ENCODE assay signal across 1 cellular context in genomic region chr9:121939643-121940042, GRCh38.
TF ChIP-seq lines count a peak whose summit lies in the region.

No MANE protein-coding gene starts in this region.

TF ChIP-seq in H1, 55 proteins besides CTCF, POLR2A, EP300 and RAD21 (continued from another document):
- TF ChIP-seq, protein P1, sequence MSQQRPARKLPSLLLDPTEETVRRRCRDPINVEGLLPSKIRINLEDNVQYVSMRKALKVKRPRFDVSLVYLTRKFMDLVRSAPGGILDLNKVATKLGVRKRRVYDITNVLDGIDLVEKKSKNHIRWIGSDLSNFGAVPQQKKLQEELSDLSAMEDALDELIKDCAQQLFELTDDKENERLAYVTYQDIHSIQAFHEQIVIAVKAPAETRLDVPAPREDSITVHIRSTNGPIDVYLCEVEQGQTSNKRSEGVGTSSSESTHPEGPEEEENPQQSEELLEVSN (IDR thresholded peaks at IDR 0.05): no peak
- TF ChIP-seq, protein P2, sequence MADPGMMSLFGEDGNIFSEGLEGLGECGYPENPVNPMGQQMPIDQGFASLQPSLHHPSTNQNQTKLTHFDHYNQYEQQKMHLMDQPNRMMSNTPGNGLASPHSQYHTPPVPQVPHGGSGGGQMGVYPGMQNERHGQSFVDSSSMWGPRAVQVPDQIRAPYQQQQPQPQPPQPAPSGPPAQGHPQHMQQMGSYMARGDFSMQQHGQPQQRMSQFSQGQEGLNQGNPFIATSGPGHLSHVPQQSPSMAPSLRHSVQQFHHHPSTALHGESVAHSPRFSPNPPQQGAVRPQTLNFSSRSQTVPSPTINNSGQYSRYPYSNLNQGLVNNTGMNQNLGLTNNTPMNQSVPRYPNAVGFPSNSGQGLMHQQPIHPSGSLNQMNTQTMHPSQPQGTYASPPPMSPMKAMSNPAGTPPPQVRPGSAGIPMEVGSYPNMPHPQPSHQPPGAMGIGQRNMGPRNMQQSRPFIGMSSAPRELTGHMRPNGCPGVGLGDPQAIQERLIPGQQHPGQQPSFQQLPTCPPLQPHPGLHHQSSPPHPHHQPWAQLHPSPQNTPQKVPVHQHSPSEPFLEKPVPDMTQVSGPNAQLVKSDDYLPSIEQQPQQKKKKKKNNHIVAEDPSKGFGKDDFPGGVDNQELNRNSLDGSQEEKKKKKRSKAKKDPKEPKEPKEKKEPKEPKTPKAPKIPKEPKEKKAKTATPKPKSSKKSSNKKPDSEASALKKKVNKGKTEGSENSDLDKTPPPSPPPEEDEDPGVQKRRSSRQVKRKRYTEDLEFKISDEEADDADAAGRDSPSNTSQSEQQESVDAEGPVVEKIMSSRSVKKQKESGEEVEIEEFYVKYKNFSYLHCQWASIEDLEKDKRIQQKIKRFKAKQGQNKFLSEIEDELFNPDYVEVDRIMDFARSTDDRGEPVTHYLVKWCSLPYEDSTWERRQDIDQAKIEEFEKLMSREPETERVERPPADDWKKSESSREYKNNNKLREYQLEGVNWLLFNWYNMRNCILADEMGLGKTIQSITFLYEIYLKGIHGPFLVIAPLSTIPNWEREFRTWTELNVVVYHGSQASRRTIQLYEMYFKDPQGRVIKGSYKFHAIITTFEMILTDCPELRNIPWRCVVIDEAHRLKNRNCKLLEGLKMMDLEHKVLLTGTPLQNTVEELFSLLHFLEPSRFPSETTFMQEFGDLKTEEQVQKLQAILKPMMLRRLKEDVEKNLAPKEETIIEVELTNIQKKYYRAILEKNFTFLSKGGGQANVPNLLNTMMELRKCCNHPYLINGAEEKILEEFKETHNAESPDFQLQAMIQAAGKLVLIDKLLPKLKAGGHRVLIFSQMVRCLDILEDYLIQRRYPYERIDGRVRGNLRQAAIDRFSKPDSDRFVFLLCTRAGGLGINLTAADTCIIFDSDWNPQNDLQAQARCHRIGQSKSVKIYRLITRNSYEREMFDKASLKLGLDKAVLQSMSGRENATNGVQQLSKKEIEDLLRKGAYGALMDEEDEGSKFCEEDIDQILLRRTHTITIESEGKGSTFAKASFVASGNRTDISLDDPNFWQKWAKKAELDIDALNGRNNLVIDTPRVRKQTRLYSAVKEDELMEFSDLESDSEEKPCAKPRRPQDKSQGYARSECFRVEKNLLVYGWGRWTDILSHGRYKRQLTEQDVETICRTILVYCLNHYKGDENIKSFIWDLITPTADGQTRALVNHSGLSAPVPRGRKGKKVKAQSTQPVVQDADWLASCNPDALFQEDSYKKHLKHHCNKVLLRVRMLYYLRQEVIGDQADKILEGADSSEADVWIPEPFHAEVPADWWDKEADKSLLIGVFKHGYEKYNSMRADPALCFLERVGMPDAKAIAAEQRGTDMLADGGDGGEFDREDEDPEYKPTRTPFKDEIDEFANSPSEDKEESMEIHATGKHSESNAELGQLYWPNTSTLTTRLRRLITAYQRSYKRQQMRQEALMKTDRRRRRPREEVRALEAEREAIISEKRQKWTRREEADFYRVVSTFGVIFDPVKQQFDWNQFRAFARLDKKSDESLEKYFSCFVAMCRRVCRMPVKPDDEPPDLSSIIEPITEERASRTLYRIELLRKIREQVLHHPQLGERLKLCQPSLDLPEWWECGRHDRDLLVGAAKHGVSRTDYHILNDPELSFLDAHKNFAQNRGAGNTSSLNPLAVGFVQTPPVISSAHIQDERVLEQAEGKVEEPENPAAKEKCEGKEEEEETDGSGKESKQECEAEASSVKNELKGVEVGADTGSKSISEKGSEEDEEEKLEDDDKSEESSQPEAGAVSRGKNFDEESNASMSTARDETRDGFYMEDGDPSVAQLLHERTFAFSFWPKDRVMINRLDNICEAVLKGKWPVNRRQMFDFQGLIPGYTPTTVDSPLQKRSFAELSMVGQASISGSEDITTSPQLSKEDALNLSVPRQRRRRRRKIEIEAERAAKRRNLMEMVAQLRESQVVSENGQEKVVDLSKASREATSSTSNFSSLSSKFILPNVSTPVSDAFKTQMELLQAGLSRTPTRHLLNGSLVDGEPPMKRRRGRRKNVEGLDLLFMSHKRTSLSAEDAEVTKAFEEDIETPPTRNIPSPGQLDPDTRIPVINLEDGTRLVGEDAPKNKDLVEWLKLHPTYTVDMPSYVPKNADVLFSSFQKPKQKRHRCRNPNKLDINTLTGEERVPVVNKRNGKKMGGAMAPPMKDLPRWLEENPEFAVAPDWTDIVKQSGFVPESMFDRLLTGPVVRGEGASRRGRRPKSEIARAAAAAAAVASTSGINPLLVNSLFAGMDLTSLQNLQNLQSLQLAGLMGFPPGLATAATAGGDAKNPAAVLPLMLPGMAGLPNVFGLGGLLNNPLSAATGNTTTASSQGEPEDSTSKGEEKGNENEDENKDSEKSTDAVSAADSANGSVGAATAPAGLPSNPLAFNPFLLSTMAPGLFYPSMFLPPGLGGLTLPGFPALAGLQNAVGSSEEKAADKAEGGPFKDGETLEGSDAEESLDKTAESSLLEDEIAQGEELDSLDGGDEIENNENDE (IDR thresholded peaks at IDR 0.05; ENCODE audit: insufficient replicate concordance, low read length): no peak
- no peak for TF ChIP-seq ZNF274 (IDR thresholded peaks at IDR 0.05; ENCODE audit: borderline replicate concordance, extremely low read depth, low read length)
- no peak for TF ChIP-seq NANOG (IDR thresholded peaks at IDR 0.05; ENCODE audit: insufficient read depth, low read depth, low read length, poor library complexity, severe bottlenecking)
- no peak for TF ChIP-seq RFX5 (IDR thresholded peaks at IDR 0.05; ENCODE audit: borderline replicate concordance, low read depth, low read length)
- TF ChIP-seq, protein P3, sequence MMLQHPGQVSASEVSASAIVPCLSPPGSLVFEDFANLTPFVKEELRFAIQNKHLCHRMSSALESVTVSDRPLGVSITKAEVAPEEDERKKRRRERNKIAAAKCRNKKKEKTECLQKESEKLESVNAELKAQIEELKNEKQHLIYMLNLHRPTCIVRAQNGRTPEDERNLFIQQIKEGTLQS (IDR thresholded peaks at IDR 0.05; ENCODE audit: insufficient read depth, low read depth, low read length): no peak
- TF ChIP-seq CREB1 (IDR thresholded peaks at IDR 0.05): no peak
- TF ChIP-seq TAF1 (IDR thresholded peaks at IDR 0.05; ENCODE audit: low read depth, low read length): no peak
- no peak for TF ChIP-seq RBBP5 (IDR thresholded peaks at IDR 0.05; ENCODE audit: borderline replicate concordance, low read depth, low read length)
- TF ChIP-seq KDM4A (IDR thresholded peaks at IDR 0.05; ENCODE audit: low read depth, low read length, severe bottlenecking): no peak
- no peak for TF ChIP-seq SIRT6 (IDR thresholded peaks at IDR 0.05; ENCODE audit: low read length)
- no peak for TF ChIP-seq CEBPB (IDR thresholded peaks at IDR 0.05; ENCODE audit: low read depth, low read length)
- TF ChIP-seq, protein P4, sequence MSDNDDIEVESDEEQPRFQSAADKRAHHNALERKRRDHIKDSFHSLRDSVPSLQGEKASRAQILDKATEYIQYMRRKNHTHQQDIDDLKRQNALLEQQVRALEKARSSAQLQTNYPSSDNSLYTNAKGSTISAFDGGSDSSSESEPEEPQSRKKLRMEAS (IDR thresholded peaks at IDR 0.05): no peak
- no peak for TF ChIP-seq CTBP2 (IDR thresholded peaks at IDR 0.05; ENCODE audit: borderline replicate concordance, insufficient read depth, insufficient read length, low read length)
- TF ChIP-seq TEAD4 (IDR thresholded peaks at IDR 0.05; ENCODE audit: low read depth, low read length): no peak
